In genomic region chr11:19094859-19095258, GRCh38 we compare ENCODE assay signal across 1 cellular context.
TF ChIP-seq lines count a peak whose summit lies in the region.

No MANE protein-coding gene starts in this region.

TF ChIP-seq in HEK293, 187 proteins besides CTCF, POLR2A, EP300 and RAD21 (continued from another document):
- TF ChIP-seq ZNF670 (tag by site-specific recombination; IDR thresholded peaks at IDR 0.05; ENCODE audit: low read depth), result no peak
